Comparison of ENCODE assay signal across 8 cellular contexts in the genomic region with DNA sequence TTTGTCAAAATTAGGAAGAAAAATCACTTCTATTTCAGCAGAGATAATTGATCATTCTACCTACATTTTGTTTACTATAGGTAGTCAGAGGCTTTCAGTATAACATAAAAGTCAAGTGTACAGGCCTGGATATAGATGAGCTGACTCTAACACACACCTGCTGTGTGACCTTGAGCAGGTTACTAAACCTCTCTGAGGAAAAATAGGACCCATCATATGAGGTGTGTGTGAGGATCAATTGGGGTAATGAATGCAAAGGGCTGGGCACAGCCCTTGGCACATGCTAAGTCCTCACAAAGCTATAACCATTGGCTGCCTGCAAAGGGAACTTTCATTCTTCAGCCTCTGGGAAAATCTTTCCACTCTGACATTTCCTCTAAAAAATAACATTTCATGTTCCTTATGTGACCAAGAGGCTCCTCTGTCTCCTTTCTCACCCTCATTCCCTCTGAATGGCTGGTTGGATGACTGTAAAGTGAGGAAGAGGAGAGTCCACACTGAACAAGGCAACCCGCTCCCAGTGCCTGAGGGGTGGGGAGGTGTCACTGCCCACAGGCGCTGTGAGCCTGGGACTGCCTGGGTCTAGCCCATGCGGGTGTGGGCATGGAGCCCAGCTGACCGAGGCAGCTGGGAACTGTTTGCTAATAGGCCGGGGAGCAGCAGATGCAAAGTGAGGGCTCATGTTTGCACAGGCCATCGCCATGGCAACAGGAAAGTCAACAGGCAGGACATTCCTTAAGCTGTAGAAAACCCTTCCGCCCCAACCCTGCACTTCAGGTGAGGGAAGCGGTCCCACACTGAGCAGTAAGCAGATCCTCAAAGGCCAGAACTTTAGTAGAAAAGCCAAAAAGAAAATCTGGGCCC. TPM values are rescaled to one million over a fixed set of nuclear protein-coding genes. Genes with fewer than 3 reads are reported as not detected.
DNase-seq lines count a peak whose midpoint lies in the region; ATAC-seq and TF ChIP-seq lines count a peak whose summit lies in the region.

No MANE protein-coding gene starts in this region.

- no peak for TF ChIP-seq CTCF in choroid plexus epithelial cell (conservative IDR thresholded peaks at IDR 0.05; ENCODE audit: low read depth, low read length)

- no peak overlapping the region for H3K4me3 ChIP-seq in choroid plexus epithelial cell (ENCODE audit: low read depth, low read length)

- no peak for ATAC-seq in GM18868 (IDR thresholded peaks at IDR 0.05; ENCODE audit: unreplicated experiment)
- no peak for ATAC-seq in GM19035 (IDR thresholded peaks at IDR 0.05; ENCODE audit: unreplicated experiment)
- ATAC-seq in HG02885 (IDR thresholded peaks at IDR 0.05; ENCODE audit: poor library complexity, unreplicated experiment) = no peak

- peak; percentile 97 for DNase-seq in H4 (ENCODE audit: low spot score)
- peak; percentile 33 for DNase-seq in NCI-H524 treated with DMSO at 0.1 percent for 48 hours (lab: John Stamatoyannopoulos, UW)
- peak; percentile 100 for DNase-seq in choroid plexus epithelial cell (ENCODE audit: low read depth)
- peak; percentile 99 for DNase-seq in kidney tubule cell (ENCODE audit: low spot score)
- peak; percentile 98 for DNase-seq in stromal cell of bone marrow (ENCODE audit: low read depth)

RNA-seq across cellular contexts. Expression of gene MYOF, which starts 36.8 kb away (rescaled TPM):
- total RNA-seq in H4 (2014; rRNA removed; shearing (Covaris generic)) = 30.2 and 31.1 TPM in 2 replicates

RNA-seq across cellular contexts. Expression of gene CEP55, which starts 51.1 kb away (rescaled TPM):
- 62.2 and 69.9 TPM in 2 replicates for total RNA-seq in H4 (2014; rRNA removed; shearing (Covaris generic))

Comparison
In these comparisons a context has a peak if more than half of its experiments do, and no peak if none do; other contexts are left out.
1. DNase-seq: peak in every context shown above with its lines; median percentile 100 in choroid plexus epithelial cell; 99 in kidney tubule cell; 98 in stromal cell of bone marrow; 97 in H4; 33 in NCI-H524 treated with DMSO at 0.1 percent for 48 hours.